Comparison of ENCODE assay signal across 9 cellular contexts in the genomic region with DNA sequence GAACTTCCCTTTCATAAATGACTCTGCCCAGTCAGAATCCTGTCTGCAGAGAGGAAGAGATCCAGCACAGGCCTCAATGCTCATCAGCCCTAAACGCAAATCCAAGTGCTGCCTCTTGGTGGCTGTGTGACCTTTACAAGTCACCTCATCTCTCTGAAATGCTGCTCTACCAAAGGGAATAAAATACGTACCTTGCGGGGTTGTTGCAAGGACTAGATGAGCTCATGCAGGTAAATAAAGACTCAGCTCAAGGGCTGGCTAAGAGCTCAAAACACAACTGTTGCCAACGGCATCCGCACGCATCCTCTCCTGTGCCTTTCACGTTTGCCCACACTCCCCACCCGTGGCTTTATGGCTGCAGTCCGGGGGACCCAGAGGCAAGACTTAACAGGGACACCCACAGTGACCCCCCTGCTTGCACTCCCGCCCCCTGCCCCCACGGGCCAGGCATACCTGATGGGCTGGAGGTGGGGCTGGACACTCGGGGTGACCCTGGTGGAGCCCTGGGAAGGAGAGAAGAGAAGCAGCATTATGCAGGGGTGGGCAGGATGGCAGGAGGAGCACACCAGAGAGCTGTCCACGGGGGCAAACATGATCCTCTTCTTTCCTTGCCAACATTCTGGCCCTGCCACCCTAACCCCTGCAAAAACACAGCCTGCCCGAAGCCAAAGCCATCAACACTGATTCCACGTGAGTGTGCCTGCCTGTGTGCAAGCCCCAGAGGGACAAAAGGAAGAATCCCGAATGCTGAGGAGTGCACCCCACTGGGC.
A peak's percentile ranks its signal among the peaks of the same experiment; 100 is the strongest.
DNase-seq lines count a peak whose midpoint lies in the region; ATAC-seq and TF ChIP-seq lines count a peak whose summit lies in the region.
"Had no signal": no experiment of that assay in that cellular context is flagged by ENCODE, and none has a peak within 500 bp of the region (broad histone marks: within the 10 kb centered on the region; RNA-seq: fewer than 3 reads in every experiment).

No MANE protein-coding gene starts in this region.

- no TSS peak for BruUV-seq in Panc1 (replicated peaks; lab: Mats Ljungman, UMichigan)

- no peak overlapping the region for H3K27ac ChIP-seq in Panc1 (ENCODE audit: low read length)
- H3K27ac ChIP-seq in right atrium auricular region, result peak overlapping the region; percentile 96 to 99
- peak overlapping the region; percentile 96 to 100 for H3K27ac ChIP-seq in thoracic aorta

- intact Hi-C loops in Panc1 (cut with micrococcal nuclease; ENCODE audit: unreplicated experiment), result no loop called here

- H3K4me3 ChIP-seq in Panc1 (ENCODE audit: low read depth in 2 of 2, low read length in 2 of 2), result no peak overlapping the region
- H3K4me3 ChIP-seq in right atrium auricular region, result no peak overlapping the region
- peak overlapping the region; percentile 59 for H3K4me3 ChIP-seq in thoracic aorta

- H3K27me3 ChIP-seq in Panc1 (ENCODE audit: control insufficient read depth, insufficient read depth, low read length) (peaks cover 2% of the 10 kb centered on the region; the same call in 1 of the 2 replicates), right atrium auricular region (no peaks in the 10 kb centered on the region), thoracic aorta (replicated peaks; ENCODE audit: insufficient read depth) (no peaks in the 10 kb centered on the region)

- in situ Hi-C loops in Panc1 (cut with HindIII; ENCODE audit: low pct_unique_long_range_greater_than_20kb, low sequenced_read_pairs), result no loop called here

- H3K36me3 ChIP-seq in Panc1 (ENCODE audit: control insufficient read depth, insufficient read depth, low read length), result no peaks in the 10 kb centered on the region
- H3K36me3 ChIP-seq in right atrium auricular region, result peaks cover 69% of the 10 kb centered on the region
- H3K36me3 ChIP-seq in thoracic aorta, result peaks cover 45% of the 10 kb centered on the region

- no peaks in the 10 kb centered on the region for H3K9me3 ChIP-seq in Panc1 (ENCODE audit: control insufficient read depth, insufficient read depth, low read depth, low read length)
- no peaks in the 10 kb centered on the region for H3K9me3 ChIP-seq in right atrium auricular region
- no peaks in the 10 kb centered on the region for H3K9me3 ChIP-seq in thoracic aorta

- CTCF ChIA-PET in Panc1 (lab: Charles Lee), result no interaction called here

- DNase-seq in DMS153 (lab: John Stamatoyannopoulos, UW) (peak; percentile 82), DMS153 treated with DMSO at 0.1 percent for 48 hours (lab: John Stamatoyannopoulos, UW; ENCODE audit: unreplicated experiment) (no peak), Panc1 (ENCODE audit: low read depth, low spot score) (no peak), right atrium auricular region (ENCODE audit: low spot score) (no peak), thoracic aorta (ENCODE audit: low spot score) (no peak), NCI-H526 treated with DMSO at 0.1 percent for 48 hours (lab: John Stamatoyannopoulos, UW) (no peak)
- DNase-seq: activated naive CD4-positive, alpha-beta T cell treated with anti-CD3 and anti-CD28 coated beads, Interleukin-2, amount 50 U/mL, for 16 hours had no signal

- POLR2A ChIA-PET in Panc1 (lab: Charles Lee), result no interaction called here

- H3K4me1 ChIP-seq in Panc1 (ENCODE audit: control insufficient read depth, insufficient read depth, low read length) (no peaks in the 10 kb centered on the region), right atrium auricular region (peaks cover 0 to 81% of the 10 kb centered on the region in 2 donors), thoracic aorta (ENCODE audit: control insufficient read depth in 1 of 2, low read depth in 2 of 2) (peaks cover 67 to 100% of the 10 kb centered on the region in 2 donors)

- peak; percentile 29; the same call in 1 of the 2 replicates for ATAC-seq in Panc1
- no peak for ATAC-seq in thoracic aorta (ENCODE audit: insufficient number of reproducible peaks, low FRiP score, low read depth)
- ATAC-seq in GM18909 (IDR thresholded peaks at IDR 0.05; ENCODE audit: poor library complexity, unreplicated experiment), result no peak
- ATAC-seq in GM19452 (IDR thresholded peaks at IDR 0.05; ENCODE audit: unreplicated experiment), result no peak

- TF ChIP-seq CTCF in Panc1 (IDR thresholded peaks at IDR 0.05) (no peak), right atrium auricular region (IDR thresholded peaks at IDR 0.05) (no peak), thoracic aorta (IDR thresholded peaks at IDR 0.05) (no peak)
